ENCODE assay signal across 1 cellular context in the genomic region with DNA sequence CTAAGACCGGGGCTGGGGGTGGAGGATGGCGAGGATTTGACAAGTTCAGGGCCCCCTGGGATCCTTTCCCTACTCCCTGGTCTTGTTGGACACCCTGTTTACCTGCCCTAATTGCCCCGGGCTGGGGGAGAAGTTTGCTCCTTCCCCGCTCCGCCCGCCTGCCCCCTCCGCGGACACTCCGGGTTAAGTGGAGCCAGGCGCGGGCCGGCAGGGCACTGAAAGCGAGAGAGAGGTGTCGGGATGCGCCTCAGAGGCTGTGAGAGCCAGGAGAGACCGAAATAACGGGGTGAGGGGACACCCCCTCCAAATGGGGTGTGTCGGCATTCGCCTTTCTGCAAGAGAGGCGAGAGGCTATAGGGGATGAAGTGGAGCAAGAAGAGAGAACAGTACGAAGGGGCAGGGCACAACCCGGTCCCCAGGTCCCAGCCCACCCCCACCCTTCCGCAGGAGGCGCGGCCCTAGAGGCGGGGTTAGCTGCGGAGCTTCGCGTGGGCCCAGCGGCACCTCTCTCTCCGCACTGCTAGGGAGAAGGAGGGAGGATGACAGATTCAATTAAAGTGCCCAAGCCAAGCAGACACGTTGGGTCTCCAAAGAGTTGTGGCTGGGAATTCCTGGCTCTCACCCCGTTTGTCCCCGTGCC.
TF ChIP-seq lines count a peak whose summit lies in the region.

No MANE protein-coding gene starts in this region.

TF ChIP-seq in HEK293, 187 proteins besides CTCF, POLR2A, EP300 and RAD21 (continued from another document):
- TF ChIP-seq, protein P1, sequence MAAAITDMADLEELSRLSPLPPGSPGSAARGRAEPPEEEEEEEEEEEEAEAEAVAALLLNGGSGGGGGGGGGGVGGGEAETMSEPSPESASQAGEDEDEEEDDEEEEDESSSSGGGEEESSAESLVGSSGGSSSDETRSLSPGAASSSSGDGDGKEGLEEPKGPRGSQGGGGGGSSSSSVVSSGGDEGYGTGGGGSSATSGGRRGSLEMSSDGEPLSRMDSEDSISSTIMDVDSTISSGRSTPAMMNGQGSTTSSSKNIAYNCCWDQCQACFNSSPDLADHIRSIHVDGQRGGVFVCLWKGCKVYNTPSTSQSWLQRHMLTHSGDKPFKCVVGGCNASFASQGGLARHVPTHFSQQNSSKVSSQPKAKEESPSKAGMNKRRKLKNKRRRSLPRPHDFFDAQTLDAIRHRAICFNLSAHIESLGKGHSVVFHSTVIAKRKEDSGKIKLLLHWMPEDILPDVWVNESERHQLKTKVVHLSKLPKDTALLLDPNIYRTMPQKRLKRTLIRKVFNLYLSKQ (tag by site-specific recombination; IDR thresholded peaks at IDR 0.05; ENCODE audit: borderline replicate concordance) = no peak
- TF ChIP-seq, protein P2, sequence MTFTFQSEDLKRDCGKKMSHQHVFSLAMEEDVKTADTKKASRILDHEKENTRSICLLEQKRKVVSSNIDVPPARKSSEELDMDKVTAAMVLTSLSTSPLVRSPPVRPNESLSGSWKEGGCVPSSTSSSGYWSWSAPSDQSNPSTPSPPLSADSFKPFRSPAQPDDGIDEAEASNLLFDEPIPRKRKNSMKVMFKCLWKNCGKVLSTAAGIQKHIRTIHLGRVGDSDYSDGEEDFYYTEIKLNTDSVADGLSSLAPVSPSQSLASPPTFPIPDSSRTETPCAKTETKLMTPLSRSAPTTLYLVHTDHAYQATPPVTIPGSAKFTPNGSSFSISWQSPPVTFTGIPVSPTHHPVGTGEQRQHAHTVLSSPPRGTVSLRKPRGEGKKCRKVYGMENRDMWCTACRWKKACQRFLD (tag by site-specific recombination; IDR thresholded peaks at IDR 0.05) = no peak
- TF ChIP-seq, protein P3, sequence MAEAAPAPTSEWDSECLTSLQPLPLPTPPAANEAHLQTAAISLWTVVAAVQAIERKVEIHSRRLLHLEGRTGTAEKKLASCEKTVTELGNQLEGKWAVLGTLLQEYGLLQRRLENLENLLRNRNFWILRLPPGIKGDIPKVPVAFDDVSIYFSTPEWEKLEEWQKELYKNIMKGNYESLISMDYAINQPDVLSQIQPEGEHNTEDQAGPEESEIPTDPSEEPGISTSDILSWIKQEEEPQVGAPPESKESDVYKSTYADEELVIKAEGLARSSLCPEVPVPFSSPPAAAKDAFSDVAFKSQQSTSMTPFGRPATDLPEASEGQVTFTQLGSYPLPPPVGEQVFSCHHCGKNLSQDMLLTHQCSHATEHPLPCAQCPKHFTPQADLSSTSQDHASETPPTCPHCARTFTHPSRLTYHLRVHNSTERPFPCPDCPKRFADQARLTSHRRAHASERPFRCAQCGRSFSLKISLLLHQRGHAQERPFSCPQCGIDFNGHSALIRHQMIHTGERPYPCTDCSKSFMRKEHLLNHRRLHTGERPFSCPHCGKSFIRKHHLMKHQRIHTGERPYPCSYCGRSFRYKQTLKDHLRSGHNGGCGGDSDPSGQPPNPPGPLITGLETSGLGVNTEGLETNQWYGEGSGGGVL (tag by site-specific recombination; IDR thresholded peaks at IDR 0.05) = no peak
- TF ChIP-seq, protein P4, sequence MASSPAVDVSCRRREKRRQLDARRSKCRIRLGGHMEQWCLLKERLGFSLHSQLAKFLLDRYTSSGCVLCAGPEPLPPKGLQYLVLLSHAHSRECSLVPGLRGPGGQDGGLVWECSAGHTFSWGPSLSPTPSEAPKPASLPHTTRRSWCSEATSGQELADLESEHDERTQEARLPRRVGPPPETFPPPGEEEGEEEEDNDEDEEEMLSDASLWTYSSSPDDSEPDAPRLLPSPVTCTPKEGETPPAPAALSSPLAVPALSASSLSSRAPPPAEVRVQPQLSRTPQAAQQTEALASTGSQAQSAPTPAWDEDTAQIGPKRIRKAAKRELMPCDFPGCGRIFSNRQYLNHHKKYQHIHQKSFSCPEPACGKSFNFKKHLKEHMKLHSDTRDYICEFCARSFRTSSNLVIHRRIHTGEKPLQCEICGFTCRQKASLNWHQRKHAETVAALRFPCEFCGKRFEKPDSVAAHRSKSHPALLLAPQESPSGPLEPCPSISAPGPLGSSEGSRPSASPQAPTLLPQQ (tag by site-specific recombination; IDR thresholded peaks at IDR 0.05) = peak; percentile 47; the same call in 1 of the 2 replicates
- no peak for TF ChIP-seq GLI4 (tag by site-specific recombination; IDR thresholded peaks at IDR 0.05)
- TF ChIP-seq, protein P5, sequence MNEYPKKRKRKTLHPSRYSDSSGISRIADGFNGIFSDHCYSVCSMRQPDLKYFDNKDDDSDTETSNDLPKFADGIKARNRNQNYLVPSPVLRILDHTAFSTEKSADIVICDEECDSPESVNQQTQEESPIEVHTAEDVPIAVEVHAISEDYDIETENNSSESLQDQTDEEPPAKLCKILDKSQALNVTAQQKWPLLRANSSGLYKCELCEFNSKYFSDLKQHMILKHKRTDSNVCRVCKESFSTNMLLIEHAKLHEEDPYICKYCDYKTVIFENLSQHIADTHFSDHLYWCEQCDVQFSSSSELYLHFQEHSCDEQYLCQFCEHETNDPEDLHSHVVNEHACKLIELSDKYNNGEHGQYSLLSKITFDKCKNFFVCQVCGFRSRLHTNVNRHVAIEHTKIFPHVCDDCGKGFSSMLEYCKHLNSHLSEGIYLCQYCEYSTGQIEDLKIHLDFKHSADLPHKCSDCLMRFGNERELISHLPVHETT (tag by site-specific recombination; IDR thresholded peaks at IDR 0.05) = no peak
- TF ChIP-seq SP2 (tag by site-specific recombination; IDR thresholded peaks at IDR 0.05) = peak; percentile 70
- no peak for TF ChIP-seq WT1 (tag by site-specific recombination; IDR thresholded peaks at IDR 0.05)
- TF ChIP-seq ZNF510 (tag by site-specific recombination; IDR thresholded peaks at IDR 0.05; ENCODE audit: insufficient replicate concordance) = no peak
- TF ChIP-seq ZNF341 (tag by site-specific recombination; IDR thresholded peaks at IDR 0.05; ENCODE audit: low read depth) = peak; percentile 74
- no peak for TF ChIP-seq ZNF37A (tag by site-specific recombination; IDR thresholded peaks at IDR 0.05)
- no peak for TF ChIP-seq ZIC2 (tag by site-specific recombination; IDR thresholded peaks at IDR 0.05)
- TF ChIP-seq ZFP69B (tag by site-specific recombination; IDR thresholded peaks at IDR 0.05) = peak; percentile 92
- TF ChIP-seq ZNF112 (tag by site-specific recombination; IDR thresholded peaks at IDR 0.05) = no peak
- no peak for TF ChIP-seq ZSCAN23 (tag by site-specific recombination; IDR thresholded peaks at IDR 0.05)
- TF ChIP-seq RBAK (tag by site-specific recombination; IDR thresholded peaks at IDR 0.05) = no peak
- TF ChIP-seq ZXDB (tag by site-specific recombination; IDR thresholded peaks at IDR 0.05) = no peak
- no peak for TF ChIP-seq ZBTB21 (tag by site-specific recombination; IDR thresholded peaks at IDR 0.05)
TF ChIP-seq in HEK293: peak in this region for 16.
